In genomic region chr14:56579345-56580316, GRCh38 we compare ENCODE assay signal across 8 cellular contexts. TPM values are rescaled to one million over a fixed set of nuclear protein-coding genes. Genes with fewer than 3 reads are reported as not detected.
DNase-seq lines count a peak whose midpoint lies in the region; ATAC-seq, FAIRE-seq and TF ChIP-seq lines count a peak whose summit lies in the region.

TMEM260 (plus strand) TSS chr14:56579798; CDS start chr14:56579915, 117 bp downstream.

- intact Hi-C loops in adrenal gland (cut with DNase I) (no loop called here), left cardiac atrium (cut with DNase I) (no loop called here), posterior vena cava (cut with DNase I) (no loop called here), upper lobe of right lung (cut with DNase I) (no loop called here)

- peak; percentile 93 for ATAC-seq in HG02840 (IDR thresholded peaks at IDR 0.05; ENCODE audit: low FRiP score, unreplicated experiment)
- ATAC-seq in left cardiac atrium, result peak; percentile 97 to 98
- peak; percentile 97 for ATAC-seq in upper lobe of right lung

- H3K9me3 ChIP-seq in adrenal gland (replicated peaks in 1 of 3) (no peaks in the 10 kb centered on the region), upper lobe of right lung (no peaks in the 10 kb centered on the region)

- H3K36me3 ChIP-seq in adrenal gland (replicated peaks in 1 of 2) (no peaks in the 10 kb centered on the region), upper lobe of right lung (no peaks in the 10 kb centered on the region)

- TF ChIP-seq CTCF in adrenal gland (IDR thresholded peaks at IDR 0.05) (peak; percentile 83 to 93 (median 90)), upper lobe of right lung (IDR thresholded peaks at IDR 0.05) (peak; percentile 94)

- peak; percentile 95 for FAIRE-seq in GM12892 (lab: Jason Lieb, UNC)

- H3K27ac ChIP-seq in adrenal gland (peak within 1 kb of the TSS; percentile 1 to 92 (median 80)), upper lobe of right lung (peak within 1 kb of the TSS; percentile 92)

- peaks cover 8 to 37% of the 10 kb centered on the region in 2 donors for H3K4me1 ChIP-seq in adrenal gland (replicated peaks in 1 of 2)
- peaks cover 26% of the 10 kb centered on the region for H3K4me1 ChIP-seq in upper lobe of right lung

- WGBS in adrenal gland, 4 donors, result 0 to 1% (median 0%) methylated on average over 19 to 64 of the region's 64 CpGs

- DNase-seq in GM12892 (ENCODE audit: insufficient read length), result peak; percentile 61
- peak; percentile 85 for DNase-seq in NCI-H1436 (lab: John Stamatoyannopoulos, UW)
- peak; percentile 72 to 90 (median 79) for DNase-seq in T-helper 1 cell
- DNase-seq in adrenal gland, result peak; percentile 81 to 93 (median 86)
- DNase-seq in left cardiac atrium, result peak; percentile 85
- peak; percentile 95 for DNase-seq in posterior vena cava (ENCODE audit: low spot score)
- peak; percentile 92 for DNase-seq in upper lobe of right lung

- H3K27me3 ChIP-seq in adrenal gland (no peaks in the 10 kb centered on the region), upper lobe of right lung (no peaks in the 10 kb centered on the region)

- TF ChIP-seq POLR2A in GM12892 (IDR thresholded peaks at IDR 0.05; ENCODE audit: low read depth, low read length), result peak; percentile 98
- peak; percentile 45 to 60 for TF ChIP-seq POLR2A in adrenal gland (IDR thresholded peaks at IDR 0.05)

- H3K4me3 ChIP-seq in adrenal gland, result peak within 1 kb of the TSS; percentile 53 to 97 (median 88)
- peak within 1 kb of the TSS; percentile 100 for H3K4me3 ChIP-seq in upper lobe of right lung

RNA-seq across cellular contexts. Expression of gene TMEM260, which starts in this region (rescaled TPM):
- polyA plus RNA-seq in GM12892 (2012; ENCODE audit: missing spikeins), result 7.8 TPM
- total RNA-seq in adrenal gland (10 to 100 TPM in 7 of 8 donors, 1 to 10 TPM in 1; 9.1 to 26.6 (median 18.2) TPM), left cardiac atrium (1 to 10 TPM; 5.1 to 8.8 TPM), posterior vena cava (10 to 100 TPM; 12.5 to 13.3 TPM), upper lobe of right lung (18.6 TPM)
- 10 to 100 TPM; 12.4 to 21.6 (median 14.3) TPM for polyA plus RNA-seq in adrenal gland

Comparison
In these comparisons a context has a peak if more than half of its experiments do, and no peak if none do; other contexts are left out.
1. Peak in every context shown above with its lines: DNase-seq, ATAC-seq, H3K4me3 ChIP-seq and H3K27ac ChIP-seq.